Comparison of ENCODE assay signal across 18 cellular contexts in genomic region chr16:24996731-24997130, GRCh38.
"Had no signal": no experiment of that assay in that cellular context is flagged by ENCODE, and none has a peak within 500 bp of the region (broad histone marks: within the 10 kb centered on the region; RNA-seq: fewer than 3 reads in every experiment).

No MANE protein-coding gene starts in this region.

- H3K27ac ChIP-seq: colonic mucosa, right atrium auricular region, skin epidermis, testis, VCaP had no signal

- H3K36me3 ChIP-seq: colonic mucosa, right atrium auricular region had no signal

- ATAC-seq: stimulated activated naive CD8-positive, alpha-beta T cell treated with anti-CD3 and anti-CD28 coated beads, Interleukin-15, amount 100 ng/mL, for 72 hours had no signal

- H3K4me3 ChIP-seq: colonic mucosa, right atrium auricular region, skin epidermis, testis had no signal

- DNase-seq: activated CD4-positive, alpha-beta T cell treated with anti-CD3 and anti-CD28 coated beads, Interleukin-2, amount 50 U/mL, for 48 hours; activated naive CD4-positive, alpha-beta T cell treated with anti-CD3 and anti-CD28 coated beads for 36 hours; colonic mucosa; effector CD4-positive, alpha-beta T cell; foreskin fibroblast; hippocampal formation; kidney; nephron progenitor cell; occipital lobe; stimulated activated CD4-positive, alpha-beta T cell treated with anti-CD3 and anti-CD28 coated beads, Interleukin-15, amount 100 ng/mL, for 24 hours; stimulated activated CD4-positive, alpha-beta T cell treated with anti-CD3 and anti-CD28 coated beads, Interleukin-4, amount 100 ng/mL, for 1 hour; stimulated activated naive CD8-positive, alpha-beta T cell treated with anti-CD3 and anti-CD28 coated beads, Interleukin-15, amount 100 ng/mL, for 72 hours; T-helper 1 cell; T1000; testis had no signal

- H3K27me3 ChIP-seq: colonic mucosa, right atrium auricular region, testis had no signal

- H3K9me3 ChIP-seq: colonic mucosa, right atrium auricular region, testis had no signal
